Comparison of ENCODE assay signal across 14 cellular contexts in genomic region chr18:13570856-13571495, GRCh38.
DNase-seq lines count a peak whose midpoint lies in the region; ATAC-seq and TF ChIP-seq lines count a peak whose summit lies in the region.
"Had no signal": no experiment of that assay in that cellular context is flagged by ENCODE, and none has a peak within 500 bp of the region (broad histone marks: within the 10 kb centered on the region; RNA-seq: fewer than 3 reads in every experiment).

No MANE protein-coding gene starts in this region.

- peak; percentile 62 for DNase-seq in activated CD8-positive, alpha-beta memory T cell treated with anti-CD3 and anti-CD28 coated beads for 24 hours
- DNase-seq in activated CD8-positive, alpha-beta memory T cell treated with anti-CD3 and anti-CD28 coated beads, Interleukin-2, amount 50 U/mL, for 4 hours = no peak
- DNase-seq in MG63 (peak; percentile 27), prostate gland (ENCODE audit: low spot score) (no peak), iPS-NIHi11 (ENCODE audit: low spot score) (no peak), G401 (ENCODE audit: low spot score) (no peak)
- no peak for DNase-seq in activated naive CD8-positive, alpha-beta T cell treated with anti-CD3 and anti-CD28 coated beads, Interleukin-2, amount 10 ng/mL, durations not matched to agents 7 days and 5 days
- DNase-seq in stimulated activated effector memory CD8-positive, alpha-beta T cell treated with anti-CD3 and anti-CD28 coated beads, Interleukin-12 subunit alpha, Interleukin-12 subunit beta, amount 100 ng/mL, for 72 hours (ENCODE audit: low spot score in 2 of 2) = no peak
- DNase-seq: body of pancreas; effector CD8-positive, alpha-beta T cell; KG1; kidney glomerular epithelial cell; OCI-M1 had no signal

- no peak for TF ChIP-seq POLR2A in prostate gland (IDR thresholded peaks at IDR 0.05)

- in situ Hi-C loops in G401 (cut with HindIII; ENCODE audit: low sequenced_read_pairs) = no loop called here

- intact Hi-C loops in prostate gland (cut with DNase I) = no loop called here

- TF ChIP-seq CTCF in prostate gland (IDR thresholded peaks at IDR 0.05) = no peak

- no peaks in the 10 kb centered on the region for H3K4me1 ChIP-seq in prostate gland (replicated peaks)
- H3K4me1 ChIP-seq: body of pancreas had no signal

- peaks cover 59% of the 10 kb centered on the region for H3K4me1 Mint-ChIP-seq in activated naive CD8-positive, alpha-beta T cell treated with anti-CD3 and anti-CD28 coated beads, Interleukin-2, amount 10 ng/mL, durations not matched to agents 7 days and 5 days
- peaks cover 67% of the 10 kb centered on the region for H3K4me1 Mint-ChIP-seq in stimulated activated effector memory CD8-positive, alpha-beta T cell treated with anti-CD3 and anti-CD28 coated beads, Interleukin-12 subunit alpha, Interleukin-12 subunit beta, amount 100 ng/mL, for 72 hours

- no peaks in the 10 kb centered on the region for H3K9me3 Mint-ChIP-seq in activated naive CD8-positive, alpha-beta T cell treated with anti-CD3 and anti-CD28 coated beads, Interleukin-2, amount 10 ng/mL, durations not matched to agents 7 days and 5 days
- H3K9me3 Mint-ChIP-seq in stimulated activated effector memory CD8-positive, alpha-beta T cell treated with anti-CD3 and anti-CD28 coated beads, Interleukin-12 subunit alpha, Interleukin-12 subunit beta, amount 100 ng/mL, for 72 hours = no peaks in the 10 kb centered on the region

- H3K36me3 ChIP-seq in MG63 = no peaks in the 10 kb centered on the region
- H3K36me3 ChIP-seq in prostate gland = no peaks in the 10 kb centered on the region

- peak overlapping the region; percentile 4 for H3K4me3 Mint-ChIP-seq in activated naive CD8-positive, alpha-beta T cell treated with anti-CD3 and anti-CD28 coated beads, Interleukin-2, amount 10 ng/mL, durations not matched to agents 7 days and 5 days
- H3K4me3 Mint-ChIP-seq in stimulated activated effector memory CD8-positive, alpha-beta T cell treated with anti-CD3 and anti-CD28 coated beads, Interleukin-12 subunit alpha, Interleukin-12 subunit beta, amount 100 ng/mL, for 72 hours = peak overlapping the region; percentile 31

- H3K4me3 ChIP-seq in MG63 (no peak overlapping the region), prostate gland (no peak overlapping the region)
- H3K4me3 ChIP-seq: body of pancreas, skin epidermis had no signal

- H3K9me3 ChIP-seq in MG63 = no peaks in the 10 kb centered on the region
- H3K9me3 ChIP-seq in prostate gland = no peaks in the 10 kb centered on the region
- H3K9me3 ChIP-seq: body of pancreas had no signal

- no peaks in the 10 kb centered on the region for H3K27me3 Mint-ChIP-seq in activated naive CD8-positive, alpha-beta T cell treated with anti-CD3 and anti-CD28 coated beads, Interleukin-2, amount 10 ng/mL, durations not matched to agents 7 days and 5 days

- POLR2A ChIA-PET in activated naive CD8-positive, alpha-beta T cell treated with anti-CD3 and anti-CD28 coated beads, Interleukin-2, amount 10 ng/mL, durations not matched to agents 7 days and 5 days (lab: Charles Lee) = interaction anchor here (1.0 to 3.6 kb wide), 3 partner anchors 12 to 42 kb away, joined by 3 to 23 read pairs (median 4); no protein-coding TSS in a partner anchor

- peak; percentile 50 for ATAC-seq in activated naive CD8-positive, alpha-beta T cell treated with anti-CD3 and anti-CD28 coated beads, Interleukin-2, amount 10 ng/mL, durations not matched to agents 7 days and 5 days (ENCODE audit: low read depth)
- peak; percentile 62 for ATAC-seq in stimulated activated effector memory CD8-positive, alpha-beta T cell treated with anti-CD3 and anti-CD28 coated beads, Interleukin-12 subunit alpha, Interleukin-12 subunit beta, amount 100 ng/mL, for 72 hours
- ATAC-seq: body of pancreas had no signal

- H3K36me3 Mint-ChIP-seq in activated naive CD8-positive, alpha-beta T cell treated with anti-CD3 and anti-CD28 coated beads, Interleukin-2, amount 10 ng/mL, durations not matched to agents 7 days and 5 days = peaks cover 16% of the 10 kb centered on the region
- peaks cover 4% of the 10 kb centered on the region for H3K36me3 Mint-ChIP-seq in stimulated activated effector memory CD8-positive, alpha-beta T cell treated with anti-CD3 and anti-CD28 coated beads, Interleukin-12 subunit alpha, Interleukin-12 subunit beta, amount 100 ng/mL, for 72 hours

- H3K27ac ChIP-seq in prostate gland = no peak overlapping the region
- H3K27ac ChIP-seq: body of pancreas had no signal

- over 99% methylated on average over 7 of the region's 7 CpGs for WGBS in prostate gland

- H3K27me3 ChIP-seq in MG63 = no peaks in the 10 kb centered on the region
- H3K27me3 ChIP-seq in prostate gland (replicated peaks; ENCODE audit: insufficient read depth) = no peaks in the 10 kb centered on the region
- H3K27me3 ChIP-seq: body of pancreas had no signal

- H3K27ac Mint-ChIP-seq in activated naive CD8-positive, alpha-beta T cell treated with anti-CD3 and anti-CD28 coated beads, Interleukin-2, amount 10 ng/mL, durations not matched to agents 7 days and 5 days = peak overlapping the region; percentile 55
- peak overlapping the region; percentile 44 for H3K27ac Mint-ChIP-seq in stimulated activated effector memory CD8-positive, alpha-beta T cell treated with anti-CD3 and anti-CD28 coated beads, Interleukin-12 subunit alpha, Interleukin-12 subunit beta, amount 100 ng/mL, for 72 hours

Comparison
In these comparisons a context has a peak if more than half of its experiments do, and no peak if none do; other contexts are left out.
1. DNase-seq: peak in activated CD8-positive, alpha-beta memory T cell treated with anti-CD3 and anti-CD28 coated beads for 24 hours (single experiment) and MG63 (single experiment); none in activated CD8-positive, alpha-beta memory T cell treated with anti-CD3 and anti-CD28 coated beads, Interleukin-2, amount 50 U/mL, for 4 hours (single experiment), activated naive CD8-positive, alpha-beta T cell treated with anti-CD3 and anti-CD28 coated beads, Interleukin-2, amount 10 ng/mL, durations not matched to agents 7 days and 5 days (single experiment), stimulated activated effector memory CD8-positive, alpha-beta T cell treated with anti-CD3 and anti-CD28 coated beads, Interleukin-12 subunit alpha, Interleukin-12 subunit beta, amount 100 ng/mL, for 72 hours (0 of 2), prostate gland (single experiment), iPS-NIHi11 (single experiment) and G401 (single experiment).